1 cellular context compared by ENCODE assay signal in the genomic region with DNA sequence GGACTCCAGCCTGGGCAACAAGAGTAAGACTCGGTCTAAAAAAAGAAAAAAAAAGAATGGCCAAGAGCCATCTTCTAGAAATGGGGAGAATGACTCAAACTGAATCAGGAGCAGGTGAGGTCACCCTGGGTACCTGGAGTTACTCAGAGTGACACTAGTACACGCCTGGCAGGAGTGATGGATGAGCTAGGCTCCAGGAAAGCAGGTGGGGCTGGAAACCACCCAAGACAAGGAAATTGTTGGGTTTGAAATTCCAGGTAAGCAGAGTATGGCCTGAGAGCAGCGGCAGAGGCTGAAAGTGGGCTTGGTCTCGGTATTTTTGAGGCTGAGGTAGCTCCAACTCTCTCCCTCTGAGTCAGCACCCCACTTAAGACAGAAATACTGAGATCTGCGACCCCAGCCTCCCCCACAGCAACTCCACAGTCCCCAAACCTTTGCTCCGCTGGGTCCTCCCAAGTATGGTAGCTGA.
TF ChIP-seq lines count a peak whose summit lies in the region.

No MANE protein-coding gene starts in this region.

TF ChIP-seq in H1, 55 proteins besides CTCF, POLR2A, EP300 and RAD21:
- no peak for TF ChIP-seq CHD7 (IDR thresholded peaks at IDR 0.05; ENCODE audit: insufficient replicate concordance, low read length)
- TF ChIP-seq RFX5 (IDR thresholded peaks at IDR 0.05; ENCODE audit: borderline replicate concordance, low read depth, low read length) = no peak
- no peak for TF ChIP-seq CBX8 (IDR thresholded peaks at IDR 0.05; ENCODE audit: borderline replicate concordance, low read depth, low read length)
- no peak for TF ChIP-seq FOSL1 (IDR thresholded peaks at IDR 0.05; ENCODE audit: insufficient read depth, low read depth, low read length)
- no peak for TF ChIP-seq POU5F1 (IDR thresholded peaks at IDR 0.05; ENCODE audit: low read depth, low read length)
- TF ChIP-seq TAF1 (IDR thresholded peaks at IDR 0.05; ENCODE audit: low read depth, low read length) = no peak
- TF ChIP-seq SP4 (IDR thresholded peaks at IDR 0.05; ENCODE audit: low read length) = no peak
- no peak for TF ChIP-seq SP2 (IDR thresholded peaks at IDR 0.05; ENCODE audit: low read length)
- TF ChIP-seq JUN (IDR thresholded peaks at IDR 0.05; ENCODE audit: low read depth, low read length) = no peak
- no peak for TF ChIP-seq KDM1A (IDR thresholded peaks at IDR 0.05; ENCODE audit: borderline replicate concordance, low read length)
- TF ChIP-seq BRCA1 (IDR thresholded peaks at IDR 0.05; ENCODE audit: low read depth, low read length) = no peak
- no peak for TF ChIP-seq POLR2AphosphoS5 (IDR thresholded peaks at IDR 0.05; ENCODE audit: low read depth, low read length)
- no peak for TF ChIP-seq GTF2F1 (IDR thresholded peaks at IDR 0.05; ENCODE audit: borderline replicate concordance, low read depth, low read length)
